ENCODE assay signal across 9 cellular contexts in the genomic region with DNA sequence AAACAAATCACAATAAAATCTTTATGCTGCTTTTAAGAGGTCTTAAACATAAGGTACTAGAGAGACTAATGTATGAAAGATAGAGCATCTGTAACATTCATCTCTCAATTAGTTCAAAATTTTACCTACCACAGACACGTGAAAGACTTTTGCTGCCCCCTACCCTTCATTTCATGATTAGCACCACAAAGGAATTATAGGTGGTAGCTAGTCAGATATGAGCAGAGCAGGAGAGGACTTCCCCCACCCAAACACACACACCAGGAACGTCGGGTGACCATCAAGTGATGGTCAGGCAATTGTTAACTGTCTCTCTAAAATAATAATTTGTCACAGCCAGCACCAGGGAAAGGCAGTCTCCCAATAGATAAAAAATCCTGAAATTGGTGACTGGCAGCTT.
DNase-seq lines count a peak whose midpoint lies in the region; ATAC-seq and TF ChIP-seq lines count a peak whose summit lies in the region.
"Had no signal": no experiment of that assay in that cellular context is flagged by ENCODE, and none has a peak within 500 bp of the region (broad histone marks: within the 10 kb centered on the region; RNA-seq: fewer than 3 reads in every experiment).

No MANE protein-coding gene starts in this region.

- H3K36me3 ChIP-seq in GM23338 (ENCODE audit: insufficient read depth) (no peaks in the 10 kb centered on the region), adipocyte (ENCODE audit: control insufficient read depth, insufficient read depth, low read length, severe bottlenecking) (no peaks in the 10 kb centered on the region), tibial artery (no peaks in the 10 kb centered on the region)
- H3K36me3 ChIP-seq: neutrophil had no signal

- H3K27me3 ChIP-seq in GM23338 (ENCODE audit: insufficient read depth) (no peaks in the 10 kb centered on the region), adipocyte (replicated peaks; ENCODE audit: control insufficient read depth, insufficient read depth, low read length) (no peaks in the 10 kb centered on the region), tibial artery (no peaks in the 10 kb centered on the region)
- H3K27me3 ChIP-seq: neutrophil had no signal

- H3K4me3 ChIP-seq in GM23338 (no peak overlapping the region), adipocyte (ENCODE audit: low read length) (no peak overlapping the region), tibial artery (no peak overlapping the region)

- H3K9me2 ChIP-seq in GM23338 (ENCODE audit: insufficient read depth): no peaks in the 10 kb centered on the region

- H3K4me1 Mint-ChIP-seq in GM23338: peaks cover 50% of the 10 kb centered on the region

- no peak overlapping the region for H2AFZ ChIP-seq in GM23338

- H3K79me2 ChIP-seq in GM23338 (replicated peaks; ENCODE audit: insufficient read depth): no peaks in the 10 kb centered on the region

- H3K36me3 Mint-ChIP-seq in GM23338 (ENCODE audit: low read depth): peaks cover 31% of the 10 kb centered on the region

- peak overlapping the region; percentile 50; the same call in 1 of the 2 replicates for H3K27ac Mint-ChIP-seq in GM23338
- H3K27ac Mint-ChIP-seq: activated naive CD4-positive, alpha-beta T cell treated with anti-CD3 and anti-CD28 coated beads, Interleukin-2, amount 50 U/mL, for 72 hours had no signal

- 0 out of 2 replicates have a peak, but pooled peaks cover 4% of the 10 kb centered on the region for H3F3A ChIP-seq in GM23338 (replicated peaks; ENCODE audit: low read depth)

- no peaks in the 10 kb centered on the region for H4K20me1 ChIP-seq in GM23338 (replicated peaks; ENCODE audit: insufficient read depth)

- H3K9me3 Mint-ChIP-seq in GM23338: peaks cover 20% of the 10 kb centered on the region

- peaks cover 45% of the 10 kb centered on the region for H3K4me1 ChIP-seq in GM23338 (ENCODE audit: insufficient read depth)
- no peaks in the 10 kb centered on the region for H3K4me1 ChIP-seq in adipocyte (ENCODE audit: control insufficient read depth, insufficient read depth, low read length)
- no peaks in the 10 kb centered on the region for H3K4me1 ChIP-seq in tibial artery

- DNase-seq in GM23338 (ENCODE audit: low spot score) (peak; percentile 58), NCI-H1436 (lab: John Stamatoyannopoulos, UW) (peak; percentile 27), adipocyte (ENCODE audit: low read depth) (peak; percentile 39), pons (ENCODE audit: low spot score) (peak; percentile 11), tibial artery (no peak)

- peak overlapping the region; percentile 96 for H3K27ac ChIP-seq in GM23338 (ENCODE audit: low read depth)
- no peak overlapping the region for H3K27ac ChIP-seq in tibial artery
- H3K27ac ChIP-seq: neutrophil had no signal

- H3K9me3 ChIP-seq in adipocyte (ENCODE audit: control insufficient read depth, low read length) (no peaks in the 10 kb centered on the region), tibial artery (no peaks in the 10 kb centered on the region)
- H3K9me3 ChIP-seq: neutrophil had no signal

- intact Hi-C loops in tibial artery (cut with DNase I; ENCODE audit: low total_unique reads): no loop called here

- peak; percentile 16 for ATAC-seq in GM23338
- no peak for ATAC-seq in HG03342 (IDR thresholded peaks at IDR 0.05; ENCODE audit: unreplicated experiment)
- no peak for ATAC-seq in HG03354 (IDR thresholded peaks at IDR 0.05; ENCODE audit: poor library complexity, severe bottlenecking, unreplicated experiment)
- ATAC-seq: activated naive CD4-positive, alpha-beta T cell treated with anti-CD3 and anti-CD28 coated beads, Interleukin-2, amount 50 U/mL, for 72 hours had no signal

- no peak overlapping the region for H3K4me3 Mint-ChIP-seq in GM23338

- H3K9ac ChIP-seq in adipocyte (ENCODE audit: low read length): no peak overlapping the region

- H3K4me2 ChIP-seq in GM23338: peak overlapping the region; percentile 35

- peak; percentile 68 to 74 for TF ChIP-seq CTCF in GM23338 (conservative IDR thresholded peaks at IDR 0.05; ENCODE audit: low read depth in 2 of 2)
- no peak for TF ChIP-seq CTCF in tibial artery (IDR thresholded peaks at IDR 0.05)

- H3K27me3 Mint-ChIP-seq in GM23338 (ENCODE audit: insufficient read depth, low read depth, poor library complexity): peaks cover 10% of the 10 kb centered on the region

TF ChIP-seq in GM23338, 12 proteins besides CTCF, POLR2A, EP300 and RAD21:
- no peak for TF ChIP-seq ZNF331 (CRISPR knock-in tag; IDR thresholded peaks at IDR 0.05; ENCODE audit: low read depth)
- 0 out of 2 replicates have a peak, but pooled peaks have one; percentile 51 for TF ChIP-seq ZNF462 (CRISPR knock-in tag; IDR thresholded peaks at IDR 0.05)
- no peak for TF ChIP-seq STAT1 (IDR thresholded peaks at IDR 0.05; ENCODE audit: unreplicated experiment)

Comparison
In these comparisons a context has a peak if more than half of its experiments do, and no peak if none do; other contexts are left out.
1. DNase-seq: peak in GM23338 (single experiment), NCI-H1436 (single experiment), adipocyte (single experiment) and pons (single experiment); none in tibial artery (0 of 2).
2. CTCF ChIP-seq: peak in GM23338 (2 of 2); none in tibial artery (0 of 2).